In the genomic region with DNA sequence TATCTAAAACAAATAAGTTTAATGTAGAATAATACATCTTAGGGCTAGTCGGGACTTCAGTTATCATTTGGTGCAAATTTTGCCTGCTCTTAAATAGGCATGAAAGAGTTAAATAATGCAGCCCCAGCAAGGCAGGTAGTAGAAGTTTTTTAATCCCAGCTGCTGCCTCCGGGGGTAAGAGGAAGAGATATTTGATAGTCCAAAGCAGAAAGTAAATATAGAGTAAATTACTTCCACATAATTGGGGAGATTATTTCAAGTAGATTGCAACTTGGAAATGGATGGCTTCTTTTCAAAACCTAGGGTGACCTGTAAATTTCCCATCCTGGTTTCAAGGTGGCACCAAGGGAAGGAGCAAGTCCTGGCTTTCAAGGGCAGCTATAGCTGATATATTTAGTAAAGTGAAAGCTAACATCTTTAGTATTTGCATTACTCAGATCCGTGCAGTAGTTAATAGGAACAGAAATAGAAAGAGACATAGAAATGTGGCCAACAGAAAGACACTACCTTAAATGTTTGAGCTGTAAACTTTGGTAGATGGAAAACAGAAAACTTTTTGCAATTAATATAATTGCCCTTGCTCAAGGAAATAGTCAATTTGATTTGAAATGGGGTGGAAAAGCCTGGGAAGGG, we compare ENCODE assay signal across 11 cellular contexts.
DNase-seq lines count a peak whose midpoint lies in the region; ATAC-seq and TF ChIP-seq lines count a peak whose summit lies in the region.
"Had no signal": no experiment of that assay in that cellular context is flagged by ENCODE, and none has a peak within 500 bp of the region (broad histone marks: within the 10 kb centered on the region; RNA-seq: fewer than 3 reads in every experiment).

No MANE protein-coding gene starts in this region.

- intact Hi-C loops in gastrocnemius medialis (cut with DNase I; ENCODE audit: low total_unique reads), result no loop called here

- H3K27ac ChIP-seq in gastrocnemius medialis, result no peak overlapping the region
- H3K27ac ChIP-seq: pancreas had no signal

- H3K9me3 ChIP-seq in gastrocnemius medialis, result no peaks in the 10 kb centered on the region
- H3K9me3 ChIP-seq: pancreas had no signal

- H3K4me1 ChIP-seq in gastrocnemius medialis, result peaks cover 0 to 5% of the 10 kb centered on the region in 2 donors
- H3K4me1 ChIP-seq: pancreas had no signal

- no peaks in the 10 kb centered on the region for H3K27me3 ChIP-seq in gastrocnemius medialis
- H3K27me3 ChIP-seq: pancreas had no signal

- peak; percentile 15 for DNase-seq in GM12865 (ENCODE audit: low read depth)
- DNase-seq in iPS-NIHi11 (ENCODE audit: low spot score), result no peak
- no peak for DNase-seq in gastrocnemius medialis
- DNase-seq in D341Med (ENCODE audit: low spot score), result no peak
- DNase-seq: hippocampal formation, NCI-H2029 treated with DMSO at 0.1 percent for 48 hours, pancreas had no signal

- TF ChIP-seq CTCF in GM12865 (IDR thresholded peaks at IDR 0.05; ENCODE audit: insufficient read depth, low read depth, low read length, missing control alignments), result no peak
- no peak for TF ChIP-seq CTCF in gastrocnemius medialis (IDR thresholded peaks at IDR 0.05 in 4 of 5, conservative IDR thresholded peaks at IDR 0.05 in 1 of 5)

- no peaks in the 10 kb centered on the region for H3K36me3 ChIP-seq in gastrocnemius medialis
- H3K36me3 ChIP-seq: pancreas had no signal

- no peak for TF ChIP-seq POLR2A in gastrocnemius medialis (IDR thresholded peaks at IDR 0.05)

- ATAC-seq in GM19351 (IDR thresholded peaks at IDR 0.05; ENCODE audit: unreplicated experiment) (peak; percentile 90), HG02759 (IDR thresholded peaks at IDR 0.05; ENCODE audit: unreplicated experiment) (peak; percentile 54), HG03521 (IDR thresholded peaks at IDR 0.05; ENCODE audit: unreplicated experiment) (peak; percentile 71), HG03097 (IDR thresholded peaks at IDR 0.05; ENCODE audit: low FRiP score, unreplicated experiment) (no peak), gastrocnemius medialis (no peak)
- ATAC-seq: pancreas had no signal

- in situ Hi-C loops in gastrocnemius medialis (cut with MboI; ENCODE audit: low sequenced_read_pairs in 4 of 4), result no loop called here

- H3K4me3 ChIP-seq in GM12865 (ENCODE audit: low read depth, low read length) (no peak overlapping the region), gastrocnemius medialis (no peak overlapping the region)
- H3K4me3 ChIP-seq: pancreas had no signal

Comparison
In these comparisons a context has a peak if more than half of its experiments do, and no peak if none do; other contexts are left out.
1. ATAC-seq: peak in GM19351 (single experiment), HG02759 (single experiment) and HG03521 (single experiment); none in HG03097 (single experiment) and gastrocnemius medialis (0 of 2).